Comparison of ENCODE assay signal across 13 cellular contexts in genomic region chr2:33158482-33159003, GRCh38.
DNase-seq lines count a peak whose midpoint lies in the region; ATAC-seq and TF ChIP-seq lines count a peak whose summit lies in the region.
"Had no signal": no experiment of that assay in that cellular context is flagged by ENCODE, and none has a peak within 500 bp of the region (broad histone marks: within the 10 kb centered on the region; RNA-seq: fewer than 3 reads in every experiment).

No MANE protein-coding gene starts in this region.

- no peak overlapping the region for H3K4me2 ChIP-seq in GM23338
- peak overlapping the region; percentile 59 for H3K4me2 ChIP-seq in SK-N-SH
- H3K4me2 ChIP-seq in neural progenitor cell = no peak overlapping the region

- H3K27me3 Mint-ChIP-seq in GM23338 (ENCODE audit: insufficient read depth, low read depth, poor library complexity) (no peaks in the 10 kb centered on the region), neural progenitor cell (ENCODE audit: insufficient read depth, low read depth) (peaks cover 2% of the 10 kb centered on the region)
- H3K27me3 Mint-ChIP-seq: central memory CD8-positive, alpha-beta T cell had no signal

- H3F3A ChIP-seq in GM23338 (replicated peaks; ENCODE audit: low read depth) = no peaks in the 10 kb centered on the region
- peaks cover 39% of the 10 kb centered on the region for H3F3A ChIP-seq in SK-N-SH (replicated peaks; ENCODE audit: insufficient read depth)
- H3F3A ChIP-seq in neural progenitor cell (ENCODE audit: low read depth) = no peaks in the 10 kb centered on the region

- H3K4me1 Mint-ChIP-seq in GM23338 (no peaks in the 10 kb centered on the region), neural progenitor cell (peaks cover 9% of the 10 kb centered on the region)
- H3K4me1 Mint-ChIP-seq: central memory CD8-positive, alpha-beta T cell; naive B cell had no signal

- no peaks in the 10 kb centered on the region for H3K9me3 ChIP-seq in SK-N-SH
- no peaks in the 10 kb centered on the region for H3K9me3 ChIP-seq in effector memory CD4-positive, alpha-beta T cell (ENCODE audit: control insufficient read depth, low read length)
- H3K9me3 ChIP-seq in neural progenitor cell (ENCODE audit: low read depth) = no peaks in the 10 kb centered on the region
- H3K9me3 ChIP-seq: heart right ventricle had no signal

- CTCF ChIA-PET in SK-N-SH (lab: Yijun Ruan, JAX) = no interaction called here

- peak overlapping the region; percentile 52 for H3K9ac ChIP-seq in SK-N-SH
- H3K9ac ChIP-seq in neural progenitor cell = no peak overlapping the region

- in situ Hi-C loops in KBM-7 (cut with MboI; ENCODE audit: low pct_unique_long_range_greater_than_20kb, low sequenced_read_pairs) = no loop called here

- H4K20me1 ChIP-seq in GM23338 (replicated peaks; ENCODE audit: insufficient read depth) (no peaks in the 10 kb centered on the region; the same call in 1 of the 2 replicates), SK-N-SH (ENCODE audit: insufficient read depth) (no peaks in the 10 kb centered on the region), neural progenitor cell (ENCODE audit: low read depth) (no peaks in the 10 kb centered on the region)

- no peak for ATAC-seq in GM23338

- TF ChIP-seq RAD21 in SK-N-SH (IDR thresholded peaks at IDR 0.05; ENCODE audit: low read length) = no peak

- H3K4me3 ChIP-seq in GM23338 (no peak overlapping the region), SK-N-SH (ENCODE audit: low read depth in 2 of 2, low read length in 1 of 2) (peak overlapping the region in 1 of 2 experiments; percentile 18; a peak in 1 of 4 replicates), skeletal muscle cell (ENCODE audit: low read depth, low read length) (no peak overlapping the region), neural progenitor cell (no peak overlapping the region)
- no peak overlapping the region for H3K4me3 ChIP-seq in effector memory CD4-positive, alpha-beta T cell (ENCODE audit: insufficient read depth, low read depth, low read length, poor library complexity, severe bottlenecking)
- H3K4me3 ChIP-seq: heart right ventricle had no signal

- no peaks in the 10 kb centered on the region for H3K36me3 ChIP-seq in GM23338 (ENCODE audit: insufficient read depth)
- peaks cover 4 to 32% of the 10 kb centered on the region in 2 experiments for H3K36me3 ChIP-seq in SK-N-SH (replicated peaks in 1 of 2; ENCODE audit: control insufficient read depth in 1 of 2, insufficient read depth in 2 of 2, low read length in 1 of 2)
- H3K36me3 ChIP-seq in effector memory CD4-positive, alpha-beta T cell (ENCODE audit: control insufficient read depth, insufficient read depth, low read length) = no peaks in the 10 kb centered on the region
- no peaks in the 10 kb centered on the region for H3K36me3 ChIP-seq in neural progenitor cell
- H3K36me3 ChIP-seq: heart right ventricle had no signal

- H3K9me3 Mint-ChIP-seq in GM23338 (no peaks in the 10 kb centered on the region), neural progenitor cell (no peaks in the 10 kb centered on the region)
- H3K9me3 Mint-ChIP-seq: central memory CD8-positive, alpha-beta T cell; naive B cell; T-helper 1 cell treated with Interleukin-12 subunit alpha and Interleukin-12 subunit beta and Interleukin-4 antibody, amounts not matched to agents 30 μg/mL and 1 μg/mL, for 36 hours had no signal

- H3K27ac ChIP-seq in GM23338 (ENCODE audit: low read depth) (no peak overlapping the region), SK-N-SH (ENCODE audit: low read depth in 2 of 2, low read length in 1 of 2) (peak overlapping the region; percentile 31 to 91; a peak in 3 of 4 replicates), neural progenitor cell (no peak overlapping the region)
- H3K27ac ChIP-seq in effector memory CD4-positive, alpha-beta T cell (ENCODE audit: insufficient read depth, low read length, poor library complexity, severe bottlenecking) = no peak overlapping the region

- H3K4me1 ChIP-seq in GM23338 (ENCODE audit: insufficient read depth) (no peaks in the 10 kb centered on the region), SK-N-SH (ENCODE audit: control insufficient read depth in 1 of 2, insufficient read depth in 2 of 2, low read depth in 1 of 2, low read length in 1 of 2) (peaks cover 0 to 39% of the 10 kb centered on the region in 2 experiments; a peak in 3 of 4 replicates), neural progenitor cell (no peaks in the 10 kb centered on the region)
- H3K4me1 ChIP-seq in effector memory CD4-positive, alpha-beta T cell (ENCODE audit: control insufficient read depth, insufficient read depth, low read length, poor library complexity, severe bottlenecking) = no peaks in the 10 kb centered on the region

- DNase-seq in GM23338 (ENCODE audit: low spot score) (no peak), SK-N-SH (no peak), fibroblast of peridontal ligament (ENCODE audit: extremely low read depth) (peak; percentile 94), skeletal muscle cell (ENCODE audit: low read depth) (peak; percentile 79), KBM-7 (no peak), mucosa of gallbladder (ENCODE audit: low spot score) (no peak), neural progenitor cell (ENCODE audit: low spot score) (no peak)
- DNase-seq in effector memory CD4-positive, alpha-beta T cell = no peak
- DNase-seq: heart right ventricle, naive B cell, NCI-H1436 treated with DMSO at 0.1 percent for 48 hours had no signal

- H3K27me3 ChIP-seq in GM23338 (ENCODE audit: insufficient read depth) (no peaks in the 10 kb centered on the region), SK-N-SH (ENCODE audit: insufficient read depth) (no peaks in the 10 kb centered on the region), neural progenitor cell (no peaks in the 10 kb centered on the region)
- H3K27me3 ChIP-seq in effector memory CD4-positive, alpha-beta T cell (replicated peaks; ENCODE audit: control insufficient read depth, insufficient read depth, low read length, poor library complexity, severe bottlenecking) = no peaks in the 10 kb centered on the region
- H3K27me3 ChIP-seq: heart right ventricle had no signal

- no peaks in the 10 kb centered on the region for H3K79me2 ChIP-seq in GM23338 (replicated peaks; ENCODE audit: insufficient read depth)
- H3K79me2 ChIP-seq in SK-N-SH (ENCODE audit: insufficient read depth) = peaks cover 92% of the 10 kb centered on the region
- H3K79me2 ChIP-seq in neural progenitor cell (ENCODE audit: low read depth) = no peaks in the 10 kb centered on the region

- H3K36me3 Mint-ChIP-seq in GM23338 (ENCODE audit: low read depth) (no peaks in the 10 kb centered on the region), neural progenitor cell (no peaks in the 10 kb centered on the region)
- H3K36me3 Mint-ChIP-seq: naive B cell had no signal

- POLR2A ChIA-PET in SK-N-SH (lab: Yijun Ruan, JAX) = no interaction called here

- H3K4me3 Mint-ChIP-seq in GM23338 (no peak overlapping the region), neural progenitor cell (no peak overlapping the region)
- H3K4me3 Mint-ChIP-seq: central memory CD8-positive, alpha-beta T cell; naive B cell; T-helper 1 cell treated with Interleukin-12 subunit alpha and Interleukin-12 subunit beta and Interleukin-4 antibody, amounts not matched to agents 30 μg/mL and 1 μg/mL, for 36 hours had no signal

- H3K9me2 ChIP-seq in GM23338 (ENCODE audit: insufficient read depth) (no peaks in the 10 kb centered on the region), SK-N-SH (no peaks in the 10 kb centered on the region)

- peak; percentile 55 to 96; a peak in 3 of 4 replicates for TF ChIP-seq EP300 in SK-N-SH (IDR thresholded peaks at IDR 0.05; ENCODE audit: borderline replicate concordance in 1 of 2, low read depth in 1 of 2, low read length in 1 of 2)

- 24% methylated on average over 3 of the region's 3 CpGs for WGBS in SK-N-SH (ENCODE audit: low lambda C conversion rate)

- TF ChIP-seq CTCF in GM23338 (conservative IDR thresholded peaks at IDR 0.05; ENCODE audit: low read depth in 2 of 2) (no peak), SK-N-SH (IDR thresholded peaks at IDR 0.05) (no peak), neural progenitor cell (IDR thresholded peaks at IDR 0.05) (no peak)

- H3K27ac Mint-ChIP-seq in GM23338 (peak overlapping the region; percentile 12; the same call in 1 of the 2 replicates), neural progenitor cell (no peak overlapping the region)
- H3K27ac Mint-ChIP-seq: naive B cell; T-helper 1 cell treated with Interleukin-12 subunit alpha and Interleukin-12 subunit beta and Interleukin-4 antibody, amounts not matched to agents 30 μg/mL and 1 μg/mL, for 36 hours had no signal

- H2AFZ ChIP-seq in GM23338 = no peak overlapping the region
- H2AFZ ChIP-seq in SK-N-SH (ENCODE audit: low read depth) = no peak overlapping the region
- no peak overlapping the region for H2AFZ ChIP-seq in neural progenitor cell (replicated peaks)

TF ChIP-seq in SK-N-SH, 30 proteins besides CTCF, POLR2A, EP300 and RAD21 (continues in another document):
- TF ChIP-seq FOXM1 (IDR thresholded peaks at IDR 0.05; ENCODE audit: low read depth) (peak; percentile 96), MAX (IDR thresholded peaks at IDR 0.05; ENCODE audit: low read depth) (0 out of 2 replicates have a peak, but pooled peaks have one; percentile 11), REST (IDR thresholded peaks at IDR 0.05; ENCODE audit: low read depth, low read length) (no peak; the same call in 1 of the 2 replicates)

Comparison
In these comparisons a context has a peak if more than half of its experiments do, and no peak if none do; other contexts are left out.
1. DNase-seq: peak in fibroblast of peridontal ligament (single experiment) and skeletal muscle cell (single experiment); none in GM23338 (single experiment), SK-N-SH (single experiment), KBM-7 (single experiment), mucosa of gallbladder (single experiment), effector memory CD4-positive, alpha-beta T cell (0 of 3) and neural progenitor cell (single experiment).
2. H3K27ac ChIP-seq: peak in SK-N-SH (2 of 2); none in GM23338 (single experiment), effector memory CD4-positive, alpha-beta T cell (single experiment) and neural progenitor cell (single experiment).